ENCODE assay signal across 21 cellular contexts in the genomic region with DNA sequence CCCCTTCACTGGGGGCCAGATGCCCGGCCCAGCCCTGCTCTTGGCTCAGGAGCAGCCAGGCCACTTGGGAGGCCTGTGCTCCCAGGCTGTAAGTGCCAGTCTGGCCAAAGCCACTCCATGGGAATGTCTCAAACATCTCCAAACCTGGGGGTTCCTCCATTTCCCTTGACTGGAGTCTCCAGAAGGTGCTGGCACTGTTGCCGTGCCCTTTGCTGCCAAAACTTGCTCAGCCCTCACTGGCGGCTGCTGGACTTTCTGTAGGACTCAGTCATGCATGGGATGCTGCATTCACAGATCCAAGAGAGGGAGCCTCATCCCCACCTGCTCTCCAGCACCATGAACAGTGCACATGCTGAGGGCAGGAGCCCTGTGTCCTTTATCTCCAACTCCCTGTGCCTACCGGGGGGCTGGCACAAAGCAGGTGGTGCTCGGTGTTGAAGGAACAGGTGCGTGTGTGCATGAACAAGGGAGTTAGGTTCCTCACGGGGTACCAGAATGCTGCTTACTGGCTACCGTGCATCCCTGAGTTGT. TPM values are rescaled to one million over a fixed set of nuclear protein-coding genes. Genes with fewer than 3 reads are reported as not detected.
DNase-seq lines count a peak whose midpoint lies in the region; ATAC-seq and TF ChIP-seq lines count a peak whose summit lies in the region.
"Had no signal": no experiment of that assay in that cellular context is flagged by ENCODE, and none has a peak within 500 bp of the region (broad histone marks: within the 10 kb centered on the region; RNA-seq: fewer than 3 reads in every experiment).

No MANE protein-coding gene starts in this region.

- POLR2A ChIA-PET in CD8-positive, alpha-beta memory T cell (lab: Charles Lee): no interaction called here

- H4K20me1 ChIP-seq in osteoblast (ENCODE audit: insufficient read depth, low read length): no peaks in the 10 kb centered on the region
- H4K20me1 ChIP-seq: BLaER1 had no signal

- intact Hi-C loops in Right ventricle myocardium inferior (cut with DNase I): no loop called here

- no peaks in the 10 kb centered on the region for H3K36me3 Mint-ChIP-seq in CD8-positive, alpha-beta memory T cell
- H3K36me3 Mint-ChIP-seq: CD14-positive monocyte; CD4-positive, alpha-beta memory T cell had no signal

- H3K27ac ChIP-seq in right atrium auricular region: no peak overlapping the region
- H3K27ac ChIP-seq in osteoblast (ENCODE audit: low read depth, low read length): no peak overlapping the region
- no peak overlapping the region for H3K27ac ChIP-seq in CD8-positive, alpha-beta memory T cell (ENCODE audit: low read depth, low read length)
- H3K27ac ChIP-seq: 22Rv1, A549, BLaER1, KMS-11 had no signal

- H3K4me1 ChIP-seq in right atrium auricular region (no peaks in the 10 kb centered on the region), osteoblast (ENCODE audit: insufficient read depth, low read length) (peaks cover 11% of the 10 kb centered on the region)
- peaks cover 10% of the 10 kb centered on the region for H3K4me1 ChIP-seq in CD8-positive, alpha-beta memory T cell (ENCODE audit: insufficient read depth, low read length)

- CTCF ChIA-PET in CD8-positive, alpha-beta memory T cell (lab: Charles Lee): interaction anchor here (0.8 to 2.3 kb wide), 5 partner anchors 20 to 77 kb away, joined by 3 to 9 read pairs (median 5); no protein-coding TSS in a partner anchor

- H3K4me3 Mint-ChIP-seq in CD8-positive, alpha-beta memory T cell: no peak overlapping the region
- H3K4me3 Mint-ChIP-seq: CD14-positive monocyte; CD4-positive, alpha-beta memory T cell had no signal

- peaks cover 9 to 17% (median 11%) of the 10 kb centered on the region in 3 donors for H3K4me1 Mint-ChIP-seq in CD8-positive, alpha-beta memory T cell

- H3K9me3 Mint-ChIP-seq in CD8-positive, alpha-beta memory T cell: no peaks in the 10 kb centered on the region
- H3K9me3 Mint-ChIP-seq: CD14-positive monocyte; CD4-positive, alpha-beta memory T cell had no signal

- H3K4me2 ChIP-seq in osteoblast (ENCODE audit: insufficient read depth, low read length): no peak overlapping the region
- H3K4me2 ChIP-seq: A549, BLaER1, KMS-11 had no signal

- ATAC-seq in Right ventricle myocardium inferior: peak; percentile 6
- ATAC-seq in GM21576 (IDR thresholded peaks at IDR 0.05; ENCODE audit: unreplicated experiment): no peak
- ATAC-seq: HCT116 had no signal

- no peak overlapping the region for H2AFZ ChIP-seq in osteoblast (ENCODE audit: low read length)

- no peak overlapping the region for H3K4me3 ChIP-seq in right atrium auricular region
- H3K4me3 ChIP-seq in osteoblast (ENCODE audit: insufficient read depth, low read length): no peak overlapping the region
- H3K4me3 ChIP-seq in CD8-positive, alpha-beta memory T cell (ENCODE audit: low read length): no peak overlapping the region
- H3K4me3 ChIP-seq: A549, BLaER1 had no signal

- no peaks in the 10 kb centered on the region for H3K36me3 ChIP-seq in right atrium auricular region
- no peaks in the 10 kb centered on the region for H3K36me3 ChIP-seq in osteoblast (ENCODE audit: insufficient read depth, low read length)
- no peaks in the 10 kb centered on the region for H3K36me3 ChIP-seq in CD8-positive, alpha-beta memory T cell (ENCODE audit: insufficient read depth, low read length)
- H3K36me3 ChIP-seq: BLaER1 had no signal

- no peaks in the 10 kb centered on the region for H3K79me2 ChIP-seq in osteoblast (ENCODE audit: insufficient read depth, low read length)

- no peaks in the 10 kb centered on the region for H3K27me3 ChIP-seq in right atrium auricular region
- H3K27me3 ChIP-seq in osteoblast (ENCODE audit: insufficient read depth, low read length): peaks cover 6% of the 10 kb centered on the region
- H3K27me3 ChIP-seq in CD8-positive, alpha-beta memory T cell (ENCODE audit: insufficient read depth, low read length, poor library complexity, severe bottlenecking): no peaks in the 10 kb centered on the region
- H3K27me3 ChIP-seq: BLaER1 had no signal

- DNase-seq in Right ventricle myocardium inferior (ENCODE audit: missing footprints) (peak; percentile 58), right atrium auricular region (ENCODE audit: low spot score) (no peak), cerebellum (ENCODE audit: low spot score) (peak; percentile 72), osteoblast (ENCODE audit: insufficient read length, low spot score, missing footprints) (peak; percentile 42), NCI-H187 treated with DMSO at 0.1 percent for 48 hours (lab: John Stamatoyannopoulos, UW) (no peak)
- no peak for DNase-seq in CD8-positive, alpha-beta memory T cell
- DNase-seq: Calu3; CD4-positive, alpha-beta memory T cell; DMS 273 treated with DMSO at 0.1 percent for 48 hours; DMS53; DND-41; EL; GOT3; H7 had no signal

- H3K27ac Mint-ChIP-seq in CD8-positive, alpha-beta memory T cell: no peak overlapping the region
- H3K27ac Mint-ChIP-seq: CD14-positive monocyte; CD4-positive, alpha-beta memory T cell had no signal

- TF ChIP-seq CTCF in right atrium auricular region (IDR thresholded peaks at IDR 0.05) (no peak), osteoblast (IDR thresholded peaks at IDR 0.05; ENCODE audit: extremely low read depth, low read depth, low read length) (no peak)

- peaks cover 0 to 3% of the 10 kb centered on the region in 2 donors for H3K27me3 Mint-ChIP-seq in CD8-positive, alpha-beta memory T cell
- H3K27me3 Mint-ChIP-seq: CD4-positive, alpha-beta memory T cell had no signal

- no peaks in the 10 kb centered on the region for H3K9me3 ChIP-seq in right atrium auricular region
- no peaks in the 10 kb centered on the region for H3K9me3 ChIP-seq in osteoblast (ENCODE audit: low read depth, low read length)
- no peaks in the 10 kb centered on the region for H3K9me3 ChIP-seq in CD8-positive, alpha-beta memory T cell (ENCODE audit: low read length)
- H3K9me3 ChIP-seq: A549, BLaER1 had no signal

RNA-seq across cellular contexts. Expression of gene OTUB2, which starts 9.6 kb away (rescaled TPM):
- total RNA-seq in Right ventricle myocardium inferior: 0.35 TPM
- under 1 TPM; 0.43 to 0.48 TPM for total RNA-seq in right atrium auricular region
- 6.3 TPM for total RNA-seq in cerebellum
- 1.2 and 1.4 TPM in 2 replicates for total RNA-seq in osteoblast
- 1 to 10 TPM; 1.1 to 1.8 TPM for total RNA-seq in CD8-positive, alpha-beta memory T cell
- 0.12 TPM for polyA plus RNA-seq in CD8-positive, alpha-beta memory T cell

RNA-seq across cellular contexts. Expression of gene CCDC197, which starts 19.4 kb away (rescaled TPM):
- 0.84 TPM for total RNA-seq in Right ventricle myocardium inferior
- not detected for total RNA-seq in right atrium auricular region
- not detected for total RNA-seq in cerebellum
- not detected in 2 replicates for total RNA-seq in osteoblast
- not detected for total RNA-seq in CD8-positive, alpha-beta memory T cell
- polyA plus RNA-seq in CD8-positive, alpha-beta memory T cell: not detected
- total RNA-seq: Calu3; CD4-positive, alpha-beta memory T cell; H7 had no signal
- polyA plus RNA-seq: A549; CD14-positive monocyte; CD4-positive, alpha-beta memory T cell had no signal

RNA-seq across cellular contexts. Expression of gene ASB2, which starts 40.1 kb away (rescaled TPM):
- total RNA-seq in Right ventricle myocardium inferior (294 TPM), right atrium auricular region (100 to 1,000 TPM; 115 to 187 TPM), cerebellum (0.54 TPM), osteoblast (0.88 and 1.1 TPM in 2 replicates)
- 10 to 100 TPM; 93.5 to 98.0 TPM for total RNA-seq in CD8-positive, alpha-beta memory T cell
- 4.8 TPM for polyA plus RNA-seq in CD8-positive, alpha-beta memory T cell

Comparison
In these comparisons a context has a peak if more than half of its experiments do, and no peak if none do; other contexts are left out.
1. DNase-seq: peak in Right ventricle myocardium inferior (single experiment), cerebellum (single experiment) and osteoblast (single experiment); none in right atrium auricular region (single experiment), CD8-positive, alpha-beta memory T cell (0 of 5) and NCI-H187 treated with DMSO at 0.1 percent for 48 hours (single experiment).
2. RNA of gene ASB2, which starts 40.1 kb away (total RNA-seq): 294 TPM in Right ventricle myocardium inferior (single experiment), 115 to 187 TPM in right atrium auricular region and 93.5 to 98.0 TPM in CD8-positive, alpha-beta memory T cell; 0.88 to 1.1 TPM in osteoblast and 0.54 TPM in cerebellum (single experiment); every median in the first group is over 10 times any median in the second.